ENCODE assay signal across 8 cellular contexts in genomic region chr2:98412751-98413445, GRCh38. TPM values are rescaled to one million over a fixed set of nuclear protein-coding genes. Genes with fewer than 3 reads are reported as not detected.
DNase-seq lines count a peak whose midpoint lies in the region; ATAC-seq and TF ChIP-seq lines count a peak whose summit lies in the region.

No MANE protein-coding gene starts in this region.

- peaks cover 0 to 3% of the 10 kb centered on the region in 2 donors for H3K9me3 ChIP-seq in lung (ENCODE audit: control insufficient read depth in 2 of 2, insufficient read depth in 1 of 2, low read length in 1 of 2)

- POLR2A ChIA-PET in GM10248 (lab: Yijun Ruan, JAX), result interaction anchor here (1.2 kb wide), 1 partner anchor 159 kb away, joined by 3 read pairs; no protein-coding TSS in a partner anchor

- ATAC-seq in HG02973 (IDR thresholded peaks at IDR 0.05; ENCODE audit: unreplicated experiment) (peak; percentile 78), lung (ENCODE audit: insufficient read depth, low FRiP score) (peak; percentile 58)

- H3K4me1 ChIP-seq in lung (ENCODE audit: control insufficient read depth in 2 of 2, insufficient read depth in 2 of 2, low read length in 2 of 2), result no peaks in the 10 kb centered on the region

- H3K27me3 ChIP-seq in lung (ENCODE audit: control insufficient read depth, insufficient read depth), result no peaks in the 10 kb centered on the region

- 27 to 31% methylated on average over 5 of the region's 5 CpGs for WGBS in lung, 2 donors

- TF ChIP-seq CTCF in GM10248 (IDR thresholded peaks at IDR 0.05; ENCODE audit: control extremely low read depth, extremely low read depth, low read depth, missing control alignments), result peak; percentile 68
- peak; percentile 68 for TF ChIP-seq CTCF in lung (IDR thresholded peaks at IDR 0.05; ENCODE audit: control extremely low read depth, extremely low read depth)

- DNase-seq in GM10248 (ENCODE audit: extremely low spot score), result peak; percentile 63
- peak; percentile 72 for DNase-seq in NCI-H2196 (lab: John Stamatoyannopoulos, UW; ENCODE audit: unreplicated experiment)
- peak; percentile 6 to 16 (median 12) for DNase-seq in activated CD4-positive, CD25-positive, alpha-beta regulatory T cell (lab: John Stamatoyannopoulos, UW)
- peak; percentile 76 for DNase-seq in cerebellar cortex (ENCODE audit: low spot score)
- no peak for DNase-seq in lung (ENCODE audit: low spot score)
- DNase-seq in stimulated activated CD8-positive, alpha-beta memory T cell treated with anti-CD3 and anti-CD28 coated beads, Interleukin-2, amount 100 ng/mL, for 1 hour (ENCODE audit: low read depth in 2 of 2), result peak; percentile 22 to 31
- no peak for DNase-seq in NK-92 treated with Interleukin-12 subunit alpha and Interleukin-12 subunit beta, amount 100 ng/mL, for 24 hours (lab: John Stamatoyannopoulos, UW)

- H3K36me3 ChIP-seq in lung (ENCODE audit: control insufficient read depth in 2 of 2, insufficient read depth in 2 of 2, low read length in 2 of 2), result no peaks in the 10 kb centered on the region

- CTCF ChIA-PET in GM10248 (lab: Yijun Ruan, JAX), result interaction anchor here (0.6 to 3.0 kb wide), 34 partner anchors 8 to 715 kb away, joined by 3 to 25 read pairs (median 4); no protein-coding TSS in a partner anchor

- H3K27ac ChIP-seq in lung (ENCODE audit: low read depth in 1 of 2, low read length in 1 of 2), result no peak overlapping the region

- H3K4me3 ChIP-seq in lung, result no peak overlapping the region

RNA-seq across cellular contexts. Expression of gene INPP4A, which starts 31.8 kb away (rescaled TPM):
- total RNA-seq in lung, result 10 to 100 TPM; 28.8 to 43.3 TPM
- polyA plus RNA-seq in lung, result 10 to 100 TPM in 1 of 2 donors, 1 to 10 TPM in 1; 8.0 to 10.9 TPM

Comparison
In these comparisons a context has a peak if more than half of its experiments do, and no peak if none do; other contexts are left out.
1. DNase-seq: peak in GM10248 (single experiment), NCI-H2196 (single experiment), activated CD4-positive, CD25-positive, alpha-beta regulatory T cell (4 of 4), cerebellar cortex (single experiment) and stimulated activated CD8-positive, alpha-beta memory T cell treated with anti-CD3 and anti-CD28 coated beads, Interleukin-2, amount 100 ng/mL, for 1 hour (2 of 2); none in lung (single experiment) and NK-92 treated with Interleukin-12 subunit alpha and Interleukin-12 subunit beta, amount 100 ng/mL, for 24 hours (single experiment).